Comparison of ENCODE assay signal across 10 cellular contexts in the genomic region with DNA sequence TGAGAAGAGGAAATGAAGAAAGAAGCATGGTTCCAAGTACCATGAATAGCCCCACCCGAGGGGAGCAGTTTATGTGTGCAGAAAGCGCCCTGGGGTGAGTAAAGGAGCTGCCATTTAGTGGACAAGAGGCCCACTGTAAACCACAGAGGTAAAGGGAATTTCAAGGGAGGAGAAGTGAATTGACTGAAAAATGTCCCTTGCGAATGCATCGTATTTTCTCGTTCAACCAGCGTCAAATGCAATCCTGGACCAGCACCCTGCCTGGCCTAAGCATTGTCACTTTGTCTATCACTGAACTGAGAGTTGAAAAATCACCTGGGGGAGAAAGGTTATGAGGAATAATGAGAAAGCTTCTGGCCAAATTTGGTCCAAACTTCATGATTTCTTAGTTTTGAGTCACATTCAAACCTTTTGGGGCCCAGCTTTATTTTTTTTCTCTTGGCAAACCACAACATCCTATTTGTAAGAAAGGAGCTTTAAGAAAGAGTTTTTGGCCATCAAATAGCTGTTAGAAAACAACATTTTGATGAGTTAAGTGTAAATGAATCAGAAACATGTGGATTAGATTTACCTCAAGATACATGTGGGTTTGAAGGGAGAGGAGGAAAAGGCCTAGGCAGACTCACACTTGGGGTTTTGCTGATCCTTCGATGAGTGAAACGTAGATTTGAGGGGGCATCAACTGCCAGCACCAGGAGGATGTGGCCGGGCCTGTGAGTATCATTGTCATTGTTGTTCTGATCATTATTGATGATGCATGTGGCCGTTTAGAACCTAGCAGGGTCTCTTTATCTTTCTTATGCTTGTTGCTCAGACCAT.
DNase-seq lines count a peak whose midpoint lies in the region; ATAC-seq and TF ChIP-seq lines count a peak whose summit lies in the region.
"Had no signal": no experiment of that assay in that cellular context is flagged by ENCODE, and none has a peak within 500 bp of the region (broad histone marks: within the 10 kb centered on the region; RNA-seq: fewer than 3 reads in every experiment).

No MANE protein-coding gene starts in this region.

- intact Hi-C loops in activated CD4-positive, alpha-beta T cell treated with anti-CD3 and anti-CD28 coated beads, Interleukin-2, amount 10 ng/mL, durations not matched to agents 24 days and 14 days (cut with micrococcal nuclease): loop anchor here (1.0 to 10.0 kb wide), 15 partner anchors 13 to 637 kb away; partner anchors contain the start of genes CLIC5 and SUPT3H
- intact Hi-C loops in activated T-helper 2 cell treated with anti-CD3 and anti-CD28 coated beads, Interferon-gamma antibody, Interleukin-2, Interleukin-4, amounts not matched to agents 10 μg/mL and 5 μg/mL and 100 μg/mL, durations not matched to agents 14 hours and 24 hours and 36 hours (cut with micrococcal nuclease): loop anchor here (1.0 to 10.0 kb wide), 16 partner anchors 21 to 1157 kb away; no protein-coding TSS in a partner anchor
- intact Hi-C loops in OCI-LY7 (cut with micrococcal nuclease; ENCODE audit: unreplicated experiment): no loop called here

- peak; percentile 40 for ATAC-seq in HG02884 (IDR thresholded peaks at IDR 0.05; ENCODE audit: unreplicated experiment)

- no peak overlapping the region for H2AFZ ChIP-seq in OCI-LY7 (ENCODE audit: low read length)

- peak overlapping the region; percentile 86 for H3K27ac Mint-ChIP-seq in activated CD4-positive, alpha-beta T cell treated with anti-CD3 and anti-CD28 coated beads, Interleukin-2, amount 10 ng/mL, durations not matched to agents 24 days and 14 days
- peak overlapping the region; percentile 88 for H3K27ac Mint-ChIP-seq in activated T-helper 2 cell treated with anti-CD3 and anti-CD28 coated beads, Interferon-gamma antibody, Interleukin-2, Interleukin-4, amounts not matched to agents 10 μg/mL and 5 μg/mL and 100 μg/mL, durations not matched to agents 14 hours and 24 hours and 36 hours

- no peak overlapping the region for H3K4me3 ChIP-seq in OCI-LY7 (ENCODE audit: low read depth, low read length, poor library complexity, severe bottlenecking)

- peak overlapping the region; percentile 28 for H3K4me3 Mint-ChIP-seq in activated CD4-positive, alpha-beta T cell treated with anti-CD3 and anti-CD28 coated beads, Interleukin-2, amount 10 ng/mL, durations not matched to agents 24 days and 14 days
- no peak overlapping the region for H3K4me3 Mint-ChIP-seq in activated T-helper 2 cell treated with anti-CD3 and anti-CD28 coated beads, Interferon-gamma antibody, Interleukin-2, Interleukin-4, amounts not matched to agents 10 μg/mL and 5 μg/mL and 100 μg/mL, durations not matched to agents 14 hours and 24 hours and 36 hours (ENCODE audit: low read depth)

- DNase-seq in activated CD4-positive, alpha-beta T cell treated with anti-CD3 and anti-CD28 coated beads, Interleukin-2, amount 10 ng/mL, durations not matched to agents 24 days and 14 days: peak; percentile 78
- DNase-seq in activated CD4-positive, alpha-beta T cell treated with anti-CD3 and anti-CD28 coated beads, Interleukin-2, amount 50 U/mL, for 1 hour: no peak
- peak; percentile 55 for DNase-seq in activated T-helper 2 cell treated with anti-CD3 and anti-CD28 coated beads, Interferon-gamma antibody, Interleukin-2, Interleukin-4, amounts not matched to agents 10 μg/mL and 5 μg/mL and 100 μg/mL, durations not matched to agents 14 hours and 24 hours and 36 hours (ENCODE audit: low spot score)
- peak; percentile 76 for DNase-seq in stimulated activated CD8-positive, alpha-beta memory T cell treated with anti-CD3 and anti-CD28 coated beads, Interleukin-4, amount 100 ng/mL, for 48 hours
- no peak for DNase-seq in A172 (ENCODE audit: low spot score)
- DNase-seq in NCI-H2196 treated with DMSO at 0.1 percent for 48 hours (lab: John Stamatoyannopoulos, UW; ENCODE audit: unreplicated experiment): no peak
- DNase-seq in OCI-LY7 (ENCODE audit: low spot score): no peak
- DNase-seq: NCI-H1694 had no signal

- no peaks in the 10 kb centered on the region for H3K9me2 ChIP-seq in OCI-LY7 (ENCODE audit: insufficient read depth, low read length)

- no TSS peak for BruUV-seq in OCI-LY7 (replicated peaks; lab: Mats Ljungman, UMichigan)

- peaks cover 21% of the 10 kb centered on the region for H3K4me1 Mint-ChIP-seq in activated CD4-positive, alpha-beta T cell treated with anti-CD3 and anti-CD28 coated beads, Interleukin-2, amount 10 ng/mL, durations not matched to agents 24 days and 14 days
- H3K4me1 Mint-ChIP-seq in activated T-helper 2 cell treated with anti-CD3 and anti-CD28 coated beads, Interferon-gamma antibody, Interleukin-2, Interleukin-4, amounts not matched to agents 10 μg/mL and 5 μg/mL and 100 μg/mL, durations not matched to agents 14 hours and 24 hours and 36 hours (ENCODE audit: low read depth): peaks cover 36% of the 10 kb centered on the region

- H3K4me1 ChIP-seq in OCI-LY7 (ENCODE audit: insufficient read depth, low read length, poor library complexity, severe bottlenecking): no peaks in the 10 kb centered on the region

- POLR2A ChIA-PET in OCI-LY7 (lab: Charles Lee): no interaction called here

- H3K27ac ChIP-seq in OCI-LY7 (ENCODE audit: low read depth, low read length, poor library complexity, severe bottlenecking): no peak overlapping the region
- H3K27ac ChIP-seq: VCaP had no signal

- no peaks in the 10 kb centered on the region for H3K9me3 ChIP-seq in OCI-LY7 (ENCODE audit: low read length)

- H3K36me3 ChIP-seq in OCI-LY7 (ENCODE audit: insufficient read depth, low read length): no peaks in the 10 kb centered on the region

- no peaks in the 10 kb centered on the region for H4K20me1 ChIP-seq in OCI-LY7 (ENCODE audit: insufficient read depth, low read length)

- H3K4me2 ChIP-seq in OCI-LY7 (ENCODE audit: low read length): no peak overlapping the region

- peaks cover 3% of the 10 kb centered on the region for H3K36me3 Mint-ChIP-seq in activated CD4-positive, alpha-beta T cell treated with anti-CD3 and anti-CD28 coated beads, Interleukin-2, amount 10 ng/mL, durations not matched to agents 24 days and 14 days (ENCODE audit: low read depth)
- peaks cover 25% of the 10 kb centered on the region for H3K36me3 Mint-ChIP-seq in activated T-helper 2 cell treated with anti-CD3 and anti-CD28 coated beads, Interferon-gamma antibody, Interleukin-2, Interleukin-4, amounts not matched to agents 10 μg/mL and 5 μg/mL and 100 μg/mL, durations not matched to agents 14 hours and 24 hours and 36 hours (ENCODE audit: low read depth)

- H3K27me3 Mint-ChIP-seq in activated CD4-positive, alpha-beta T cell treated with anti-CD3 and anti-CD28 coated beads, Interleukin-2, amount 10 ng/mL, durations not matched to agents 24 days and 14 days: no peaks in the 10 kb centered on the region
- H3K27me3 Mint-ChIP-seq in activated T-helper 2 cell treated with anti-CD3 and anti-CD28 coated beads, Interferon-gamma antibody, Interleukin-2, Interleukin-4, amounts not matched to agents 10 μg/mL and 5 μg/mL and 100 μg/mL, durations not matched to agents 14 hours and 24 hours and 36 hours (ENCODE audit: low read depth): no peaks in the 10 kb centered on the region

- TF ChIP-seq CTCF in OCI-LY7 (conservative IDR thresholded peaks at IDR 0.05; ENCODE audit: low read length): no peak

- CTCF ChIA-PET in OCI-LY7 (lab: Charles Lee; ENCODE audit: unreplicated experiment): no interaction called here

- H3K79me2 ChIP-seq in OCI-LY7 (ENCODE audit: insufficient read depth, low read depth, low read length): no peaks in the 10 kb centered on the region

- H3K9me3 Mint-ChIP-seq in activated CD4-positive, alpha-beta T cell treated with anti-CD3 and anti-CD28 coated beads, Interleukin-2, amount 10 ng/mL, durations not matched to agents 24 days and 14 days: peaks cover 9% of the 10 kb centered on the region
- H3K9me3 Mint-ChIP-seq in activated T-helper 2 cell treated with anti-CD3 and anti-CD28 coated beads, Interferon-gamma antibody, Interleukin-2, Interleukin-4, amounts not matched to agents 10 μg/mL and 5 μg/mL and 100 μg/mL, durations not matched to agents 14 hours and 24 hours and 36 hours: peaks cover 11% of the 10 kb centered on the region

Comparison
In these comparisons a context has a peak if more than half of its experiments do, and no peak if none do; other contexts are left out.
1. DNase-seq: peak in activated CD4-positive, alpha-beta T cell treated with anti-CD3 and anti-CD28 coated beads, Interleukin-2, amount 10 ng/mL, durations not matched to agents 24 days and 14 days (single experiment), activated T-helper 2 cell treated with anti-CD3 and anti-CD28 coated beads, Interferon-gamma antibody, Interleukin-2, Interleukin-4, amounts not matched to agents 10 μg/mL and 5 μg/mL and 100 μg/mL, durations not matched to agents 14 hours and 24 hours and 36 hours (single experiment) and stimulated activated CD8-positive, alpha-beta memory T cell treated with anti-CD3 and anti-CD28 coated beads, Interleukin-4, amount 100 ng/mL, for 48 hours (single experiment); none in activated CD4-positive, alpha-beta T cell treated with anti-CD3 and anti-CD28 coated beads, Interleukin-2, amount 50 U/mL, for 1 hour (single experiment), A172 (single experiment), NCI-H2196 treated with DMSO at 0.1 percent for 48 hours (single experiment) and OCI-LY7 (single experiment).